33 cellular contexts compared by ENCODE assay signal in genomic region chr3:134526319-134526718, GRCh38.
"Had no signal": no experiment of that assay in that cellular context is flagged by ENCODE, and none has a peak within 500 bp of the region (broad histone marks: within the 10 kb centered on the region; RNA-seq: fewer than 3 reads in every experiment).

No MANE protein-coding gene starts in this region.

- DNase-seq: activated B cell treated with CpG ODN at 0.5 μM for 24 hours; activated CD4-positive, alpha-beta T cell treated with anti-CD3 and anti-CD28 coated beads, Interleukin-2, amount 50 U/mL, for 1 hour; activated CD8-positive, alpha-beta memory T cell treated with anti-CD3 and anti-CD28 coated beads, Interleukin-2, amount 10 ng/mL, durations not matched to agents 7 days and 5 days; activated CD8-positive, alpha-beta memory T cell treated with anti-CD3 and anti-CD28 coated beads, Interleukin-2, amount 50 U/mL, for 4 hours; activated CD8-positive, alpha-beta T cell treated with anti-CD3 and anti-CD28 coated beads, Interleukin-2, amount 10 ng/mL, durations not matched to agents 7 days and 5 days; activated effector memory CD4-positive, alpha-beta T cell treated with anti-CD3 and anti-CD28 coated beads, Interleukin-2, amount 50 U/mL, for 16 hours; activated T-cell treated with anti-CD3 and anti-CD28 coated beads, Interleukin-2, amount 50 U/mL, for 1 hour; adrenal gland; amygdala; aorta; central memory CD4-positive, alpha-beta T cell; cerebellar nuclear complex; dorsolateral prefrontal cortex; effector memory CD4-positive, alpha-beta T cell; foreskin keratinocyte; gastrocnemius medialis; T-helper 1 cell; T-helper 17 cell; T1000 had no signal

- H3K4me3 ChIP-seq: adrenal gland, breast epithelium, cardiac muscle cell, coronary artery, dorsolateral prefrontal cortex, gastrocnemius medialis, heart left ventricle had no signal

- H3K36me3 ChIP-seq: adrenal gland, breast epithelium, cardiac muscle cell, gastrocnemius medialis, heart left ventricle, WERI-Rb-1 had no signal

- H3K27me3 Mint-ChIP-seq: activated B cell treated with CpG ODN at 0.5 μM for 24 hours; activated CD4-positive, alpha-beta memory T cell treated with anti-CD3 and anti-CD28 coated beads for 36 hours; activated CD8-positive, alpha-beta memory T cell treated with anti-CD3 and anti-CD28 coated beads, Interleukin-2, amount 10 ng/mL, durations not matched to agents 7 days and 5 days; activated naive CD4-positive, alpha-beta T cell treated with anti-CD3 and anti-CD28 coated beads, Interleukin-2, amount 10 ng/mL, durations not matched to agents 7 days and 5 days; activated naive CD8-positive, alpha-beta T cell; dendritic cell treated with granulocyte-macrophage colony-stimulating factor and Interleukin-4, amounts not matched to agents 40 ng/mL and 50 ng/mL, for 4 days; T-helper 17 cell had no signal

- H3K4me3 Mint-ChIP-seq: activated B cell treated with CpG ODN at 0.5 μM for 24 hours; activated CD4-positive, alpha-beta memory T cell treated with anti-CD3 and anti-CD28 coated beads for 36 hours; activated CD8-positive, alpha-beta memory T cell treated with anti-CD3 and anti-CD28 coated beads, Interleukin-2, amount 10 ng/mL, durations not matched to agents 7 days and 5 days; activated CD8-positive, alpha-beta T cell treated with anti-CD3 and anti-CD28 coated beads, Interleukin-2, amount 10 ng/mL, durations not matched to agents 7 days and 5 days; activated naive CD4-positive, alpha-beta T cell treated with anti-CD3 and anti-CD28 coated beads, Interleukin-2, amount 10 ng/mL, durations not matched to agents 7 days and 5 days; activated naive CD8-positive, alpha-beta T cell; activated T-helper 1 cell treated with anti-CD3 and anti-CD28 coated beads, Interleukin-12 subunit alpha, Interleukin-12 subunit beta, Interleukin-2, Interleukin-4 antibody, amounts not matched to agents 30 ng/mL and 10 ng/mL and 1 ng/mL, durations not matched to agents 14 hours and 24 hours and 36 hours; brain; dendritic cell treated with granulocyte-macrophage colony-stimulating factor and Interleukin-4, amounts not matched to agents 40 ng/mL and 50 ng/mL, for 4 days; endodermal cell; T-helper 17 cell; T-helper 2 cell treated with Interferon-gamma antibody and Interleukin-4, amounts not matched to agents 5 μg/mL and 100 μg/mL, for 36 hours had no signal

- H3K27ac Mint-ChIP-seq: activated B cell treated with CpG ODN at 0.5 μM for 24 hours; activated CD4-positive, alpha-beta memory T cell treated with anti-CD3 and anti-CD28 coated beads for 36 hours; activated CD8-positive, alpha-beta memory T cell treated with anti-CD3 and anti-CD28 coated beads, Interleukin-2, amount 10 ng/mL, durations not matched to agents 7 days and 5 days; activated CD8-positive, alpha-beta T cell treated with anti-CD3 and anti-CD28 coated beads, Interleukin-2, amount 10 ng/mL, durations not matched to agents 7 days and 5 days; activated naive CD4-positive, alpha-beta T cell treated with anti-CD3 and anti-CD28 coated beads, Interleukin-2, amount 10 ng/mL, durations not matched to agents 7 days and 5 days; activated naive CD8-positive, alpha-beta T cell; activated T-helper 1 cell treated with anti-CD3 and anti-CD28 coated beads, Interleukin-12 subunit alpha, Interleukin-12 subunit beta, Interleukin-2, Interleukin-4 antibody, amounts not matched to agents 30 ng/mL and 10 ng/mL and 1 ng/mL, durations not matched to agents 14 hours and 24 hours and 36 hours; activated T-helper 2 cell treated with anti-CD3 and anti-CD28 coated beads, Interferon-gamma antibody, Interleukin-2, Interleukin-4, amounts not matched to agents 10 μg/mL and 5 μg/mL and 100 μg/mL, durations not matched to agents 14 hours and 24 hours and 36 hours; brain; dendritic cell treated with granulocyte-macrophage colony-stimulating factor and Interleukin-4, amounts not matched to agents 40 ng/mL and 50 ng/mL, for 4 days; endodermal cell; T-helper 17 cell; T-helper 2 cell treated with Interferon-gamma antibody and Interleukin-4, amounts not matched to agents 5 μg/mL and 100 μg/mL, for 36 hours had no signal

- H3K27me3 ChIP-seq: adrenal gland, breast epithelium, cardiac muscle cell, dorsolateral prefrontal cortex, foreskin keratinocyte, gastrocnemius medialis, heart left ventricle had no signal

- H3K4me1 ChIP-seq: adrenal gland, breast epithelium, foreskin keratinocyte had no signal

- H3K4me1 Mint-ChIP-seq: activated CD8-positive, alpha-beta memory T cell treated with anti-CD3 and anti-CD28 coated beads, Interleukin-2, amount 10 ng/mL, durations not matched to agents 7 days and 5 days; activated naive CD4-positive, alpha-beta T cell treated with anti-CD3 and anti-CD28 coated beads, Interleukin-2, amount 10 ng/mL, durations not matched to agents 7 days and 5 days; brain had no signal
